In the genomic region with DNA sequence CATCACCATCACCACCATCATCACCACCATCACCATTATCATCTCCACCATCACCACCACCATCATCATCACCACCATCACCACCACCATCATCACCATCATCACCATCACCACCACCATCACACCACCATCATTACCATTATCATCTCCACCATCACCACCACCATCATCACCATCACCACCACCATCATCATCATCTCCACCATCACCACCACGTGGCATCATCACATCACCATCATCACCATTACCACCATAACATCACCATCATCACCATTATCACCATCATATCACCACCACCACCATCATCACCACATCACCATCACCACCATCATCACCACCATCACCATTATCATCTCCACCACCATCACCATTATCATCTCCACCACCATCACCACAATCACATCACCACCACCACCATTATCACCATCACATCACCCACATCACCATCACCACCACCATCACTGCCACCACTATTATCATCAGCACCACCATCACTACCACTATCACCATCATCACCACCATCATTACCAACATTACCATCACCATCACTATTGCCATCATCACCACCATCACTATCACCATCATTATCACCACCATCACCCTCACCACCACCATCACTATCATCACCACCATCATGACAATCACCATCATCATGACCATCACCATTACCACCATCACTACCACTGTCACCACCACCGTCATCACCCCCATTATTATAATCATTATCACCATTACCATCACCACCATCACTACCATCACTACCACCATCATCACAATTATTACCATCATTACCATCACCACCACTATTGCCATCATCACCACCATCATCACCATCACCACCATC, we compare ENCODE assay signal across 1 cellular context.
TF ChIP-seq lines count a peak whose summit lies in the region.

No MANE protein-coding gene starts in this region.

TF ChIP-seq in HepG2, 621 proteins besides CTCF, POLR2A, EP300 and RAD21 (continued from another document):
- TF ChIP-seq NFATC3 (CRISPR knock-in tag; IDR thresholded peaks at IDR 0.05), result no peak
- TF ChIP-seq SOX6 (IDR thresholded peaks at IDR 0.05), result peak; percentile 12; the same call in 1 of the 2 replicates
- TF ChIP-seq SOX6 (CRISPR knock-in tag; IDR thresholded peaks at IDR 0.05), result no peak
- TF ChIP-seq, protein P1, sequence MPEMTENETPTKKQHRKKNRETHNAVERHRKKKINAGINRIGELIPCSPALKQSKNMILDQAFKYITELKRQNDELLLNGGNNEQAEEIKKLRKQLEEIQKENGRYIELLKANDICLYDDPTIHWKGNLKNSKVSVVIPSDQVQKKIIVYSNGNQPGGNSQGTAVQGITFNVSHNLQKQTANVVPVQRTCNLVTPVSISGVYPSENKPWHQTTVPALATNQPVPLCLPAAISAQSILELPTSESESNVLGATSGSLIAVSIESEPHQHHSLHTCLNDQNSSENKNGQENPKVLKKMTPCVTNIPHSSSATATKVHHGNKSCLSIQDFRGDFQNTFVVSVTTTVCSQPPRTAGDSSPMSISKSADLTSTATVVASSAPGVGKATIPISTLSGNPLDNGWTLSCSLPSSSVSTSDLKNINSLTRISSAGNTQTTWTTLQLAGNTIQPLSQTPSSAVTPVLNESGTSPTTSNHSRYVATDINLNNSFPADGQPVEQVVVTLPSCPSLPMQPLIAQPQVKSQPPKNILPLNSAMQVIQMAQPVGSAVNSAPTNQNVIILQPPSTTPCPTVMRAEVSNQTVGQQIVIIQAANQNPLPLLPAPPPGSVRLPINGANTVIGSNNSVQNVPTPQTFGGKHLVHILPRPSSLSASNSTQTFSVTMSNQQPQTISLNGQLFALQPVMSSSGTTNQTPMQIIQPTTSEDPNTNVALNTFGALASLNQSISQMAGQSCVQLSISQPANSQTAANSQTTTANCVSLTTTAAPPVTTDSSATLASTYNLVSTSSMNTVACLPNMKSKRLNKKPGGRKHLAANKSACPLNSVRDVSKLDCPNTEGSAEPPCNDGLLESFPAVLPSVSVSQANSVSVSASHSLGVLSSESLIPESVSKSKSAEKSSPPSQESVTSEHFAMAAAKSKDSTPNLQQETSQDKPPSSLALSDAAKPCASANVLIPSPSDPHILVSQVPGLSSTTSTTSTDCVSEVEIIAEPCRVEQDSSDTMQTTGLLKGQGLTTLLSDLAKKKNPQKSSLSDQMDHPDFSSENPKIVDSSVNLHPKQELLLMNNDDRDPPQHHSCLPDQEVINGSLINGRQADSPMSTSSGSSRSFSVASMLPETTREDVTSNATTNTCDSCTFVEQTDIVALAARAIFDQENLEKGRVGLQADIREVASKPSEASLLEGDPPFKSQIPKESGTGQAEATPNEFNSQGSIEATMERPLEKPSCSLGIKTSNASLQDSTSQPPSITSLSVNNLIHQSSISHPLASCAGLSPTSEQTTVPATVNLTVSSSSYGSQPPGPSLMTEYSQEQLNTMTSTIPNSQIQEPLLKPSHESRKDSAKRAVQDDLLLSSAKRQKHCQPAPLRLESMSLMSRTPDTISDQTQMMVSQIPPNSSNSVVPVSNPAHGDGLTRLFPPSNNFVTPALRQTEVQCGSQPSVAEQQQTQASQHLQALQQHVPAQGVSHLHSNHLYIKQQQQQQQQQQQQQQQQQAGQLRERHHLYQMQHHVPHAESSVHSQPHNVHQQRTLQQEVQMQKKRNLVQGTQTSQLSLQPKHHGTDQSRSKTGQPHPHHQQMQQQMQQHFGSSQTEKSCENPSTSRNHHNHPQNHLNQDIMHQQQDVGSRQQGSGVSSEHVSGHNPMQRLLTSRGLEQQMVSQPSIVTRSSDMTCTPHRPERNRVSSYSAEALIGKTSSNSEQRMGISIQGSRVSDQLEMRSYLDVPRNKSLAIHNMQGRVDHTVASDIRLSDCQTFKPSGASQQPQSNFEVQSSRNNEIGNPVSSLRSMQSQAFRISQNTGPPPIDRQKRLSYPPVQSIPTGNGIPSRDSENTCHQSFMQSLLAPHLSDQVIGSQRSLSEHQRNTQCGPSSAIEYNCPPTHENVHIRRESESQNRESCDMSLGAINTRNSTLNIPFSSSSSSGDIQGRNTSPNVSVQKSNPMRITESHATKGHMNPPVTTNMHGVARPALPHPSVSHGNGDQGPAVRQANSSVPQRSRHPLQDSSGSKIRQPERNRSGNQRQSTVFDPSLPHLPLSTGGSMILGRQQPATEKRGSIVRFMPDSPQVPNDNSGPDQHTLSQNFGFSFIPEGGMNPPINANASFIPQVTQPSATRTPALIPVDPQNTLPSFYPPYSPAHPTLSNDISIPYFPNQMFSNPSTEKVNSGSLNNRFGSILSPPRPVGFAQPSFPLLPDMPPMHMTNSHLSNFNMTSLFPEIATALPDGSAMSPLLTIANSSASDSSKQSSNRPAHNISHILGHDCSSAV (CRISPR knock-in tag; IDR thresholded peaks at IDR 0.05; ENCODE audit: borderline replicate concordance), result no peak
- TF ChIP-seq DPF2 (CRISPR knock-in tag; IDR thresholded peaks at IDR 0.05; ENCODE audit: borderline replicate concordance, low read depth), result no peak
- TF ChIP-seq FOXK2 (IDR thresholded peaks at IDR 0.05), result 0 out of 2 replicates have a peak, but pooled peaks have one; percentile 8
- no peak for TF ChIP-seq ZFP90 (CRISPR knock-in tag; IDR thresholded peaks at IDR 0.05; ENCODE audit: borderline replicate concordance)
